ENCODE assay signal across 8 cellular contexts in genomic region chrX:155215443-155216178, GRCh38. TPM values are rescaled to one million over a fixed set of nuclear protein-coding genes. Genes with fewer than 3 reads are reported as not detected.
DNase-seq lines count a peak whose midpoint lies in the region; FAIRE-seq and TF ChIP-seq lines count a peak whose summit lies in the region.

No MANE protein-coding gene starts in this region.

- WGBS in endodermal cell (ENCODE audit: insufficient coverage in 1 of 2, insufficient read length in 1 of 2), 2 experiments = 20 to 39% methylated on average over 1 to 14 of the region's 15 CpGs

- 0 out of 2 replicates have a peak overlapping the region, but pooled peaks have one; percentile 41 for H2AFZ ChIP-seq in OCI-LY1 (ENCODE audit: low read length)

- H3K27ac ChIP-seq in OCI-LY1 (ENCODE audit: low read depth, low read length, poor library complexity, severe bottlenecking) = peak overlapping the region; percentile 39
- peak overlapping the region; percentile 41 for H3K27ac ChIP-seq in endodermal cell (ENCODE audit: low read depth, low read length)

- peak overlapping the region; percentile 66 for H3K4me3 ChIP-seq in HFF-Myc (replicated peaks; ENCODE audit: low read depth, low read length)
- H3K4me3 ChIP-seq in OCI-LY1 (ENCODE audit: low read depth, low read length, poor library complexity, severe bottlenecking) = peak overlapping the region; percentile 95
- peak overlapping the region; percentile 96 for H3K4me3 ChIP-seq in endodermal cell (ENCODE audit: low read length)

- peaks cover 10% of the 10 kb centered on the region for H3K36me3 ChIP-seq in OCI-LY1 (ENCODE audit: insufficient read depth, low read length)
- peaks cover 9% of the 10 kb centered on the region for H3K36me3 ChIP-seq in endodermal cell (ENCODE audit: control insufficient read depth, insufficient read depth, low read length)

- H3K27ac Mint-ChIP-seq in endodermal cell (peak overlapping the region; percentile 87), nephron (peak overlapping the region; percentile 91 to 97 (median 92))

- H3K27me3 ChIP-seq in OCI-LY1 (ENCODE audit: insufficient read depth, low read length) (no peaks in the 10 kb centered on the region), endodermal cell (ENCODE audit: control insufficient read depth, insufficient read depth, low read length, poor library complexity, severe bottlenecking) (no peaks in the 10 kb centered on the region)

- H3K9me3 Mint-ChIP-seq in endodermal cell = peaks cover 38% of the 10 kb centered on the region
- H3K9me3 Mint-ChIP-seq in nephron = peaks cover 2% of the 10 kb centered on the region

- H3K79me2 ChIP-seq in OCI-LY1 (ENCODE audit: insufficient read depth, low read length) = peaks cover 28% of the 10 kb centered on the region

- H3K4me1 ChIP-seq in OCI-LY1 (ENCODE audit: insufficient read depth, low read length, severe bottlenecking) = peaks cover 21% of the 10 kb centered on the region
- peaks cover 3% of the 10 kb centered on the region for H3K4me1 ChIP-seq in endodermal cell (ENCODE audit: control insufficient read depth, insufficient read depth, low read length)

- TF ChIP-seq CTCF in HFF-Myc (IDR thresholded peaks at IDR 0.05; ENCODE audit: low read depth, low read length, missing control alignments) = no peak
- TF ChIP-seq CTCF in OCI-LY1 (IDR thresholded peaks at IDR 0.05; ENCODE audit: low read length) = no peak
- TF ChIP-seq CTCF in endodermal cell (conservative IDR thresholded peaks at IDR 0.05) = no peak
- no peak for TF ChIP-seq CTCF in nephron (IDR thresholded peaks at IDR 0.05; ENCODE audit: unreplicated experiment in 3 of 3)

- H3K4me1 Mint-ChIP-seq in endodermal cell (peaks cover 17% of the 10 kb centered on the region), nephron (peaks cover 24% of the 10 kb centered on the region)

- DNase-seq in NCI-H2107 treated with DMSO at 0.1 percent for 48 hours (lab: John Stamatoyannopoulos, UW; ENCODE audit: unreplicated experiment) = peak; percentile 57
- no peak for DNase-seq in NCI-H2107 (lab: John Stamatoyannopoulos, UW)
- no peak for DNase-seq in HFF-Myc (ENCODE audit: extremely low read depth, low read depth)
- DNase-seq in endodermal cell = no peak
- DNase-seq in urothelium cell line (ENCODE audit: low spot score) = no peak
- no peak for DNase-seq in activated gamma-delta T cell (lab: John Stamatoyannopoulos, UW)

- no peaks in the 10 kb centered on the region for H3K9me2 ChIP-seq in OCI-LY1 (ENCODE audit: low read depth, low read length)

- no peaks in the 10 kb centered on the region for H3F3A ChIP-seq in OCI-LY1 (ENCODE audit: insufficient read depth, low read length)

- no peaks in the 10 kb centered on the region for H4K20me1 ChIP-seq in OCI-LY1 (ENCODE audit: insufficient read depth, low read length)

- peak overlapping the region; percentile 88 for H3K4me2 ChIP-seq in OCI-LY1 (ENCODE audit: low read length)

- H3K36me3 Mint-ChIP-seq in endodermal cell (ENCODE audit: low read depth) (peaks cover 8% of the 10 kb centered on the region), nephron (ENCODE audit: low read depth) (peaks cover 7% of the 10 kb centered on the region)

- H3K27me3 Mint-ChIP-seq in endodermal cell (ENCODE audit: insufficient read depth) (peaks cover 8% of the 10 kb centered on the region), nephron (ENCODE audit: low read depth) (no peaks in the 10 kb centered on the region)

- no peaks in the 10 kb centered on the region for H3K9me3 ChIP-seq in OCI-LY1 (ENCODE audit: low read length)
- no peaks in the 10 kb centered on the region for H3K9me3 ChIP-seq in endodermal cell (ENCODE audit: control insufficient read depth, low read length)

- H3K4me3 Mint-ChIP-seq in endodermal cell (peak overlapping the region; percentile 83), nephron (peak overlapping the region; percentile 85 to 95 (median 90))

- FAIRE-seq in urothelium cell line (lab: Jason Lieb, UNC) = no peak

- H3K9ac ChIP-seq in OCI-LY1 (ENCODE audit: low read length) (peak overlapping the region; percentile 75), endodermal cell (ENCODE audit: extremely low read depth, low read length, poor library complexity, severe bottlenecking) (no peak overlapping the region)

RNA-seq across cellular contexts. Expression of gene VBP1, which starts 0.6 kb away (rescaled TPM):
- total RNA-seq in endodermal cell = 10 to 100 TPM; 83.5 to 97.0 TPM
- 91.5 TPM for polyA plus RNA-seq in endodermal cell (2013, experiment 1 of 2)
- polyA plus RNA-seq in endodermal cell (2013, experiment 2 of 2) = 96.3 TPM

RNA-seq across cellular contexts. Expression of gene RAB39B, which starts 48.7 kb away (rescaled TPM):
- 1 to 10 TPM; 3.7 to 5.1 TPM for total RNA-seq in endodermal cell
- 7.2 TPM for polyA plus RNA-seq in endodermal cell (2013, experiment 1 of 2)
- polyA plus RNA-seq in endodermal cell (2013, experiment 2 of 2) = 5.1 TPM
